8 cellular contexts compared by ENCODE assay signal in genomic region chr16:165218-165538, GRCh38. TPM values are rescaled to one million over a fixed set of nuclear protein-coding genes. Genes with fewer than 3 reads are reported as not detected.
A peak's percentile ranks its signal among the peaks of the same experiment; 100 is the strongest.
DNase-seq lines count a peak whose midpoint lies in the region; ATAC-seq and TF ChIP-seq lines count a peak whose summit lies in the region.
"Had no signal": no experiment of that assay in that cellular context is flagged by ENCODE, and none has a peak within 500 bp of the region (broad histone marks: within the 10 kb centered on the region; RNA-seq: fewer than 3 reads in every experiment).

No MANE protein-coding gene starts in this region.

- H3K4me1 ChIP-seq in heart right ventricle (peaks cover 0 to 21% (median 18%) of the 10 kb centered on the region in 9 donors), right atrium auricular region (peaks cover 0 to 20% of the 10 kb centered on the region in 2 donors), suprapubic skin (peaks cover 18% of the 10 kb centered on the region)

- ATAC-seq in heart right ventricle: no peak

- WGBS in heart right ventricle, 2 donors: 1 to 2% methylated on average over 25 of the region's 25 CpGs
- no CpG with 5 or more reads among the region's 25 CpGs for WGBS in suprapubic skin
- 3 to 4% methylated on average over 25 of the region's 25 CpGs for WGBS in lower leg skin, 2 donors

- DNase-seq in heart right ventricle: no peak
- no peak for DNase-seq in cardiac septum (ENCODE audit: low spot score)
- DNase-seq in right atrium auricular region (ENCODE audit: low spot score): no peak
- no peak for DNase-seq in suprapubic skin (ENCODE audit: low spot score in 2 of 2)
- DNase-seq in DMS53 treated with DMSO at 0.1 percent for 48 hours (lab: John Stamatoyannopoulos, UW; ENCODE audit: unreplicated experiment): no peak
- no peak for DNase-seq in lower leg skin (ENCODE audit: low spot score in 2 of 2)
- DNase-seq: uterus had no signal

- no peak for TF ChIP-seq EP300 in suprapubic skin (IDR thresholded peaks at IDR 0.05)

- TF ChIP-seq CTCF in heart right ventricle (IDR thresholded peaks at IDR 0.05): no peak
- TF ChIP-seq CTCF in right atrium auricular region (IDR thresholded peaks at IDR 0.05): no peak
- TF ChIP-seq CTCF in suprapubic skin (IDR thresholded peaks at IDR 0.05): no peak
- no peak for TF ChIP-seq CTCF in lower leg skin (IDR thresholded peaks at IDR 0.05)

- TF ChIP-seq POLR2A in suprapubic skin (IDR thresholded peaks at IDR 0.05) (no peak), lower leg skin (IDR thresholded peaks at IDR 0.05) (no peak)

- H3K36me3 ChIP-seq in heart right ventricle (no peaks in the 10 kb centered on the region), right atrium auricular region (no peaks in the 10 kb centered on the region), suprapubic skin (no peaks in the 10 kb centered on the region)
- H3K36me3 ChIP-seq: uterus had no signal

- peaks cover 37 to 72% (median 65%) of the 10 kb centered on the region in 7 donors for H3K27me3 ChIP-seq in heart right ventricle
- H3K27me3 ChIP-seq in right atrium auricular region: peaks cover 28 to 42% of the 10 kb centered on the region in 2 donors
- H3K27me3 ChIP-seq in suprapubic skin: peaks cover 66% of the 10 kb centered on the region

- H3K27ac ChIP-seq in heart right ventricle (no peak overlapping the region), right atrium auricular region (no peak overlapping the region), suprapubic skin (no peak overlapping the region)
- H3K27ac ChIP-seq: uterus had no signal

- intact Hi-C loops in heart right ventricle (cut with DNase I) (no loop called here), cardiac septum (cut with DNase I) (no loop called here), lower leg skin (cut with DNase I; ENCODE audit: low total_unique reads) (no loop called here)

- H3K4me3 ChIP-seq in heart right ventricle: peak overlapping the region in 7 of 10 donors; percentile 3 to 28 (median 24)
- H3K4me3 ChIP-seq in right atrium auricular region: peak overlapping the region; percentile 11 to 33
- H3K4me3 ChIP-seq in suprapubic skin: peak overlapping the region; percentile 26
- H3K4me3 ChIP-seq in lower leg skin (ENCODE audit: low read depth, poor library complexity, severe bottlenecking): no peak overlapping the region
- H3K4me3 ChIP-seq: uterus had no signal

- H3K9me3 ChIP-seq in heart right ventricle: no peaks in the 10 kb centered on the region
- H3K9me3 ChIP-seq in right atrium auricular region: no peaks in the 10 kb centered on the region
- H3K9me3 ChIP-seq in suprapubic skin: no peaks in the 10 kb centered on the region
- H3K9me3 ChIP-seq: uterus had no signal

RNA-seq across cellular contexts. Expression of gene HBM, which starts 0.6 kb away (rescaled TPM):
- total RNA-seq in heart right ventricle (under 1 TPM in 2 of 10 donors, not detected in 8; 0.56 to 0.61 TPM), cardiac septum (1.2 TPM), right atrium auricular region (1 to 10 TPM in 1 of 2 donors, not detected in 1; 1.2 TPM), suprapubic skin (not detected), lower leg skin (not detected)
- polyA plus RNA-seq in heart right ventricle: not detected
- total RNA-seq: left colon had no signal

RNA-seq across cellular contexts. Expression of gene HBA2, which starts 7.5 kb away (rescaled TPM):
- 1,000 to 10,000 TPM in 1 of 10 donors, 100 to 1,000 TPM in 5, 10 to 100 TPM in 4; 78.7 to 1,146 (median 107) TPM for total RNA-seq in heart right ventricle
- 10 to 100 TPM in 1 of 2 donors, 1 to 10 TPM in 1; 2.9 to 84.6 TPM for polyA plus RNA-seq in heart right ventricle
- total RNA-seq in cardiac septum: 487 TPM
- 1,000 to 10,000 TPM; 2,977 to 3,226 TPM for total RNA-seq in right atrium auricular region
- total RNA-seq in suprapubic skin: 100 to 1,000 TPM in 2 of 4 donors, 10 to 100 TPM in 2; 13.0 to 282 (median 96.5) TPM
- 100 to 1,000 TPM in 1 of 4 donors, 10 to 100 TPM in 2, 1 to 10 TPM in 1; 1.3 to 348 (median 64.4) TPM for total RNA-seq in lower leg skin

RNA-seq across cellular contexts. Expression of gene HBA1, which starts 11.3 kb away (rescaled TPM):
- total RNA-seq in heart right ventricle: 1,000 to 10,000 TPM in 1 of 10 donors, 100 to 1,000 TPM in 9; 114 to 1,150 (median 192) TPM
- 10 to 100 TPM in 1 of 2 donors, 1 to 10 TPM in 1; 2.1 to 27.1 TPM for polyA plus RNA-seq in heart right ventricle
- total RNA-seq in cardiac septum: 780 TPM
- total RNA-seq in right atrium auricular region: 1,000 to 10,000 TPM; 1,094 to 1,137 TPM
- total RNA-seq in suprapubic skin: 100 to 1,000 TPM in 2 of 4 donors, 10 to 100 TPM in 2; 10.5 to 265 (median 77.7) TPM
- total RNA-seq in lower leg skin: 100 to 1,000 TPM in 2 of 4 donors, 10 to 100 TPM in 1, 1 to 10 TPM in 1; 2.5 to 474 (median 180) TPM

RNA-seq across cellular contexts. Expression of gene HBZ, which starts 12.7 kb away (rescaled TPM):
- total RNA-seq in heart right ventricle: not detected
- under 1 TPM in 1 of 2 donors, not detected in 1; 0.14 TPM for polyA plus RNA-seq in heart right ventricle
- total RNA-seq in cardiac septum: not detected
- not detected for total RNA-seq in right atrium auricular region
- not detected for total RNA-seq in suprapubic skin
- total RNA-seq in lower leg skin: not detected
- total RNA-seq: left colon had no signal

RNA-seq across cellular contexts. Expression of gene HBQ1, which starts 15.1 kb away (rescaled TPM):
- total RNA-seq in heart right ventricle: not detected
- under 1 TPM in 1 of 2 donors, not detected in 1; 0.09 TPM for polyA plus RNA-seq in heart right ventricle
- not detected for total RNA-seq in cardiac septum
- total RNA-seq in right atrium auricular region: 1 to 10 TPM; 2.1 to 2.8 TPM
- not detected for total RNA-seq in suprapubic skin
- 1 to 10 TPM in 1 of 4 donors, not detected in 3; 1.7 TPM for total RNA-seq in lower leg skin
- total RNA-seq: left colon had no signal
